In the genomic region with DNA sequence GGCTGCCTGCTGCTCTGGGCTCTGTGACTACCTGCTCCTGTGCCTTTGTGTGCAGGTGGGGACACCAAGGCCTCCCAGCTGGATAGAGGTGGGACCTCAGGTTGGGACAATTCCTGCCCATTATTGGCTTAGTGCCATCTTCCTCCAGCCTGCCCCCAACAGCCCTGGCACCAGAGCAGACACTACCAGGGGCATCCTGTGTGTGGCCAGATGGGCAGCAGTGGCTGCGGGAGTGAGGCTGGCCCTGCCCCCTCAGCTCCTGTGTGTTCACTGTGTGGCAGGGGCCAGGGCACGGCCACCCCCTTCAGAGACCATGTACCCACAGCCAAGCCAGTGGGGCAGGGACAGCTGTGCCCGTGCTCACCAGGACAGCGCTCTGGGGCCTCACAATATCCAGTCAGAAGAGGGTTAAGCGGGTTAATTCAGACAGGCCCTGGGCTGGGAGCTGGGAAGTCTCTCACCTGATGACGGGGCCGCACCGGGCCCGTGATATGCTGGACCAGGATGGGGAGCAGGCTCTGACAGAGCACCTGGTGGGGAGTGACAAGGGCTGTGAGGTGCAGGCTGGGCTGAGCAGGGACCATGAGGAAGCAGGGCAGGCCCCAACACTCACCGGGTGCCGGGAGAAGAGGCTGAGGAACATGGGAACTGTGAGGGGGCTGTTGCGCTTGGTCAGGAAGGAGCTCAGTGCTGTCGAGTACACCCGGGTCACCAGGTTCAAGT, we compare ENCODE assay signal across 33 cellular contexts. TPM values are rescaled to one million over a fixed set of nuclear protein-coding genes. Genes with fewer than 3 reads are reported as not detected.
DNase-seq lines count a peak whose midpoint lies in the region; ATAC-seq, FAIRE-seq and TF ChIP-seq lines count a peak whose summit lies in the region.
"Had no signal": no experiment of that assay in that cellular context is flagged by ENCODE, and none has a peak within 500 bp of the region (broad histone marks: within the 10 kb centered on the region; RNA-seq: fewer than 3 reads in every experiment).

No MANE protein-coding gene starts in this region.

- CTCF ChIA-PET in activated CD8-positive, alpha-beta memory T cell treated with anti-CD3 and anti-CD28 coated beads, Interleukin-2, amount 10 ng/mL, durations not matched to agents 7 days and 5 days (lab: Charles Lee): interaction anchor here (0.6 to 1.9 kb wide), 2 partner anchors 121 to 892 kb away, joined by 3 to 10 read pairs; no protein-coding TSS in a partner anchor

- DNase-seq in activated CD8-positive, alpha-beta memory T cell treated with anti-CD3 and anti-CD28 coated beads, Interleukin-2, amount 10 ng/mL, durations not matched to agents 7 days and 5 days: no peak
- DNase-seq in activated CD8-positive, alpha-beta memory T cell treated with anti-CD3 and anti-CD28 coated beads, Interleukin-2, amount 50 U/mL, for 4 hours: no peak
- no peak for DNase-seq in HTR-8/SVneo (ENCODE audit: insufficient read length, low spot score)
- peak; percentile 7 for DNase-seq in endothelial cell (ENCODE audit: low spot score)
- no peak for DNase-seq in gastrocnemius medialis
- DNase-seq: 8988T; activated CD4-positive, alpha-beta T cell treated with anti-CD3 and anti-CD28 coated beads, Interleukin-2, amount 50 U/mL, for 4 hours; activated naive CD4-positive, alpha-beta T cell treated with anti-CD3 and anti-CD28 coated beads for 36 hours; colonic mucosa; COR-L47; DMS79 treated with DMSO at 0.1 percent for 48 hours; effector CD8-positive, alpha-beta T cell; GDM1; islet precursor cell; naive thymus-derived CD4-positive, alpha-beta T cell; NCI-H1417; NCI-H2029 treated with DMSO at 0.1 percent for 48 hours; NCI-H526; PC-3; SHP77; stimulated activated CD4-positive, alpha-beta T cell treated with anti-CD3 and anti-CD28 coated beads, Interleukin-15, amount 100 ng/mL, for 24 hours; stimulated activated CD4-positive, alpha-beta T cell treated with anti-CD3 and anti-CD28 coated beads, Interleukin-4, amount 100 ng/mL, for 4 hours; T-helper 2 cell had no signal

- H3K4me1 Mint-ChIP-seq in activated CD8-positive, alpha-beta memory T cell treated with anti-CD3 and anti-CD28 coated beads, Interleukin-2, amount 10 ng/mL, durations not matched to agents 7 days and 5 days: no peaks in the 10 kb centered on the region
- peaks cover 12% of the 10 kb centered on the region for H3K4me1 Mint-ChIP-seq in endothelial cell (ENCODE audit: unreplicated experiment)
- H3K4me1 Mint-ChIP-seq: stimulated activated effector memory CD8-positive, alpha-beta T cell treated with anti-CD3 and anti-CD28 coated beads, Interleukin-12 subunit alpha, Interleukin-12 subunit beta, amount 100 ng/mL, for 72 hours had no signal

- H3K27me3 Mint-ChIP-seq in activated CD8-positive, alpha-beta memory T cell treated with anti-CD3 and anti-CD28 coated beads, Interleukin-2, amount 10 ng/mL, durations not matched to agents 7 days and 5 days: no peaks in the 10 kb centered on the region
- peaks cover 54% of the 10 kb centered on the region for H3K27me3 Mint-ChIP-seq in endothelial cell (ENCODE audit: unreplicated experiment)
- H3K27me3 Mint-ChIP-seq: naive thymus-derived CD4-positive, alpha-beta T cell had no signal

- intact Hi-C loops in gastrocnemius medialis (cut with DNase I; ENCODE audit: low total_unique reads): no loop called here

- peaks cover 0 to 66% of the 10 kb centered on the region in 2 donors for H3K36me3 ChIP-seq in gastrocnemius medialis

- peak; percentile 33 for FAIRE-seq in HTR-8/SVneo (lab: Jason Lieb, UNC)
- FAIRE-seq: bronchial epithelial cell, H1 had no signal

- in situ Hi-C loops in gastrocnemius medialis (cut with MboI; ENCODE audit: low sequenced_read_pairs in 4 of 4): no loop called here

- H3K4me3 Mint-ChIP-seq in activated CD8-positive, alpha-beta memory T cell treated with anti-CD3 and anti-CD28 coated beads, Interleukin-2, amount 10 ng/mL, durations not matched to agents 7 days and 5 days: no peak overlapping the region
- H3K4me3 Mint-ChIP-seq in endothelial cell (ENCODE audit: unreplicated experiment): peak overlapping the region; percentile 42
- H3K4me3 Mint-ChIP-seq: activated naive CD4-positive, alpha-beta T cell treated with anti-CD3 and anti-CD28 coated beads for 36 hours; activated T-helper 1 cell treated with anti-CD3 and anti-CD28 coated beads, Interleukin-12 subunit alpha, Interleukin-12 subunit beta, Interleukin-2, Interleukin-4 antibody, amounts not matched to agents 30 ng/mL and 10 ng/mL and 1 ng/mL, durations not matched to agents 14 hours and 24 hours and 36 hours; naive thymus-derived CD4-positive, alpha-beta T cell; stimulated activated effector memory CD8-positive, alpha-beta T cell treated with anti-CD3 and anti-CD28 coated beads, Interleukin-12 subunit alpha, Interleukin-12 subunit beta, amount 100 ng/mL, for 72 hours had no signal

- no peak overlapping the region for H3K4me3 ChIP-seq in gastrocnemius medialis
- H3K4me3 ChIP-seq: colonic mucosa, prostate gland, suprapubic skin had no signal

- no peak for TF ChIP-seq POLR2A in gastrocnemius medialis (IDR thresholded peaks at IDR 0.05)

- H3K36me3 Mint-ChIP-seq in activated CD8-positive, alpha-beta memory T cell treated with anti-CD3 and anti-CD28 coated beads, Interleukin-2, amount 10 ng/mL, durations not matched to agents 7 days and 5 days: peaks cover 5% of the 10 kb centered on the region
- H3K36me3 Mint-ChIP-seq in endothelial cell (ENCODE audit: low read depth, unreplicated experiment): no peaks in the 10 kb centered on the region

- no peaks in the 10 kb centered on the region for H3K9me3 Mint-ChIP-seq in activated CD8-positive, alpha-beta memory T cell treated with anti-CD3 and anti-CD28 coated beads, Interleukin-2, amount 10 ng/mL, durations not matched to agents 7 days and 5 days (ENCODE audit: low read depth)
- H3K9me3 Mint-ChIP-seq in endothelial cell (ENCODE audit: unreplicated experiment): no peaks in the 10 kb centered on the region
- H3K9me3 Mint-ChIP-seq: activated naive CD4-positive, alpha-beta T cell treated with anti-CD3 and anti-CD28 coated beads for 36 hours; activated T-helper 1 cell treated with anti-CD3 and anti-CD28 coated beads, Interleukin-12 subunit alpha, Interleukin-12 subunit beta, Interleukin-2, Interleukin-4 antibody, amounts not matched to agents 30 ng/mL and 10 ng/mL and 1 ng/mL, durations not matched to agents 14 hours and 24 hours and 36 hours; naive thymus-derived CD4-positive, alpha-beta T cell; stimulated activated effector memory CD8-positive, alpha-beta T cell treated with anti-CD3 and anti-CD28 coated beads, Interleukin-12 subunit alpha, Interleukin-12 subunit beta, amount 100 ng/mL, for 72 hours had no signal

- no peaks in the 10 kb centered on the region for H3K27me3 ChIP-seq in gastrocnemius medialis
- H3K27me3 ChIP-seq: colonic mucosa, suprapubic skin had no signal

- peak overlapping the region; percentile 57 to 79 (median 70) for H3K27ac ChIP-seq in gastrocnemius medialis
- H3K27ac ChIP-seq: C4-2B, colonic mucosa, prostate gland, suprapubic skin had no signal

- H3K9me3 ChIP-seq in gastrocnemius medialis: no peaks in the 10 kb centered on the region
- H3K9me3 ChIP-seq: colonic mucosa, prostate gland, suprapubic skin had no signal

- no peak for ATAC-seq in activated CD8-positive, alpha-beta memory T cell treated with anti-CD3 and anti-CD28 coated beads, Interleukin-2, amount 10 ng/mL, durations not matched to agents 7 days and 5 days
- ATAC-seq in gastrocnemius medialis: no peak
- no peak for ATAC-seq in HG03045 (IDR thresholded peaks at IDR 0.05; ENCODE audit: unreplicated experiment)
- ATAC-seq in HG03280 (IDR thresholded peaks at IDR 0.05; ENCODE audit: unreplicated experiment): no peak
- no peak for ATAC-seq in GM21723 (IDR thresholded peaks at IDR 0.05; ENCODE audit: unreplicated experiment)
- ATAC-seq: naive thymus-derived CD4-positive, alpha-beta T cell; PC-3; stimulated activated effector memory CD8-positive, alpha-beta T cell treated with anti-CD3 and anti-CD28 coated beads, Interleukin-12 subunit alpha, Interleukin-12 subunit beta, amount 100 ng/mL, for 72 hours had no signal

- peak overlapping the region; percentile 22 for H3K27ac Mint-ChIP-seq in activated CD8-positive, alpha-beta memory T cell treated with anti-CD3 and anti-CD28 coated beads, Interleukin-2, amount 10 ng/mL, durations not matched to agents 7 days and 5 days
- H3K27ac Mint-ChIP-seq in endothelial cell (ENCODE audit: unreplicated experiment): peak overlapping the region; percentile 67
- H3K27ac Mint-ChIP-seq: activated naive CD4-positive, alpha-beta T cell treated with anti-CD3 and anti-CD28 coated beads for 36 hours; activated T-helper 1 cell treated with anti-CD3 and anti-CD28 coated beads, Interleukin-12 subunit alpha, Interleukin-12 subunit beta, Interleukin-2, Interleukin-4 antibody, amounts not matched to agents 30 ng/mL and 10 ng/mL and 1 ng/mL, durations not matched to agents 14 hours and 24 hours and 36 hours had no signal

- peaks cover 22 to 42% of the 10 kb centered on the region in 2 donors for H3K4me1 ChIP-seq in gastrocnemius medialis
- H3K4me1 ChIP-seq: colonic mucosa, prostate gland had no signal

- TF ChIP-seq CTCF in endothelial cell (IDR thresholded peaks at IDR 0.05; ENCODE audit: unreplicated experiment) (no peak), gastrocnemius medialis (IDR thresholded peaks at IDR 0.05 in 4 of 5, conservative IDR thresholded peaks at IDR 0.05 in 1 of 5) (no peak)

RNA-seq across cellular contexts. Expression of a gene that starts 13.0 kb away (rescaled TPM):
- total RNA-seq in activated CD8-positive, alpha-beta memory T cell treated with anti-CD3 and anti-CD28 coated beads, Interleukin-2, amount 10 ng/mL, durations not matched to agents 7 days and 5 days: 10 to 100 TPM; 72.4 to 94.3 TPM
- total RNA-seq in endothelial cell (ENCODE audit: unreplicated experiment) (32.4 TPM), gastrocnemius medialis (10 to 100 TPM; 42.5 to 60.2 (median 48.9) TPM)

RNA-seq across cellular contexts. Expression of a gene that starts 18.2 kb away (rescaled TPM):
- not detected for total RNA-seq in activated CD8-positive, alpha-beta memory T cell treated with anti-CD3 and anti-CD28 coated beads, Interleukin-2, amount 10 ng/mL, durations not matched to agents 7 days and 5 days
- total RNA-seq in endothelial cell (ENCODE audit: unreplicated experiment) (not detected), gastrocnemius medialis (under 1 TPM in 1 of 4 donors, not detected in 3; 0.63 TPM)
- total RNA-seq: activated naive CD4-positive, alpha-beta T cell treated with anti-CD3 and anti-CD28 coated beads for 36 hours; activated T-helper 1 cell treated with anti-CD3 and anti-CD28 coated beads, Interleukin-12 subunit alpha, Interleukin-12 subunit beta, Interleukin-2, Interleukin-4 antibody, amounts not matched to agents 30 ng/mL and 10 ng/mL and 1 ng/mL, durations not matched to agents 14 hours and 24 hours and 36 hours; H1; naive thymus-derived CD4-positive, alpha-beta T cell; PC-3 had no signal

RNA-seq across cellular contexts. Expression of a gene that starts 42.2 kb away (rescaled TPM):
- not detected for total RNA-seq in activated CD8-positive, alpha-beta memory T cell treated with anti-CD3 and anti-CD28 coated beads, Interleukin-2, amount 10 ng/mL, durations not matched to agents 7 days and 5 days
- total RNA-seq in endothelial cell (ENCODE audit: unreplicated experiment): 0.59 TPM
- total RNA-seq in gastrocnemius medialis: 100 to 1,000 TPM; 110 to 588 (median 420) TPM
- total RNA-seq: activated naive CD4-positive, alpha-beta T cell treated with anti-CD3 and anti-CD28 coated beads for 36 hours; activated T-helper 1 cell treated with anti-CD3 and anti-CD28 coated beads, Interleukin-12 subunit alpha, Interleukin-12 subunit beta, Interleukin-2, Interleukin-4 antibody, amounts not matched to agents 30 ng/mL and 10 ng/mL and 1 ng/mL, durations not matched to agents 14 hours and 24 hours and 36 hours; bronchial epithelial cell; naive thymus-derived CD4-positive, alpha-beta T cell; PC-3 had no signal

RNA-seq across cellular contexts. Expression of a gene that starts 43.5 kb away (rescaled TPM):
- total RNA-seq in activated CD8-positive, alpha-beta memory T cell treated with anti-CD3 and anti-CD28 coated beads, Interleukin-2, amount 10 ng/mL, durations not matched to agents 7 days and 5 days: 1 to 10 TPM; 1.1 to 1.9 TPM
- total RNA-seq in endothelial cell (ENCODE audit: unreplicated experiment) (187 TPM), gastrocnemius medialis (1 to 10 TPM; 2.7 to 6.2 (median 4.2) TPM)
- total RNA-seq: activated T-helper 1 cell treated with anti-CD3 and anti-CD28 coated beads, Interleukin-12 subunit alpha, Interleukin-12 subunit beta, Interleukin-2, Interleukin-4 antibody, amounts not matched to agents 30 ng/mL and 10 ng/mL and 1 ng/mL, durations not matched to agents 14 hours and 24 hours and 36 hours had no signal

Comparison
In these comparisons a context has a peak if more than half of its experiments do, and no peak if none do; other contexts are left out.
1. RNA of a gene that starts 42.2 kb away (total RNA-seq): 110 to 588 TPM in gastrocnemius medialis; 0.59 TPM in endothelial cell (single experiment) and not detected in activated CD8-positive, alpha-beta memory T cell treated with anti-CD3 and anti-CD28 coated beads, Interleukin-2, amount 10 ng/mL, durations not matched to agents 7 days and 5 days; every median in the first group is over 10 times any median in the second.